In the genomic region with DNA sequence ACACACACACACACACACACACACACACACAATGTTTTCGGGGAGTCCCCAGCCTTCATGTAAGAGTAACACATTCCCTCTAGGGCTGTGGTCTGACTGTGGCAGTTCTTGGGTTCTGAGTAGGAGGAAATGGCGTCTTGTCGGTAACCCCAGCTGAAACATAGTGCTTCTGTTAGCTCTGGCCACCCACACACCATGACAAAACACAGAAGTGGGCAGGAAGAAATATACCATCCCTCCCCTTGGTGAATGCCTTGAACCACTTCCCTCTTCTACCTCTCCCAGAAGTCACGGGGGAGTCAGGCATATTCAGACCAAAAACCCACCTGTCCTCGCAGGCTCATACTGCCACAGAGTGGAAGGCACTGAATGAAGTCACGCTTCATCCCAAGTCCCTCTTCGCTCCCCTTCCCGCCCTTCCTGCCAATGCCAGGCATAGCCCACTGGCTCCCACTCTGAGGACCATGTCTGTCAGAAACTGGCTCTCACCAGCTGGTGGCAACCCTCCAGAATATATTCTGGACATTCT, we compare ENCODE assay signal across 9 cellular contexts. TPM values are rescaled to one million over a fixed set of nuclear protein-coding genes. Genes with fewer than 3 reads are reported as not detected.
DNase-seq lines count a peak whose midpoint lies in the region; ATAC-seq and TF ChIP-seq lines count a peak whose summit lies in the region.
"Had no signal": no experiment of that assay in that cellular context is flagged by ENCODE, and none has a peak within 500 bp of the region (broad histone marks: within the 10 kb centered on the region; RNA-seq: fewer than 3 reads in every experiment).

No MANE protein-coding gene starts in this region.

- H3K9me3 ChIP-seq in left lung (no peaks in the 10 kb centered on the region), neuronal stem cell (replicated peaks in 1 of 2; ENCODE audit: control insufficient read depth in 2 of 2, insufficient read depth in 1 of 2, low read depth in 1 of 2, low read length in 2 of 2) (no peaks in the 10 kb centered on the region)

- no peak overlapping the region for H2AFZ ChIP-seq in neuronal stem cell (ENCODE audit: low read length)

- no peak overlapping the region for H3K4me2 ChIP-seq in neuronal stem cell (ENCODE audit: insufficient read depth, low read length, poor library complexity, severe bottlenecking)

- no peak overlapping the region for H4K8ac ChIP-seq in neuronal stem cell (ENCODE audit: low read depth, low read length)

- H3K9ac ChIP-seq in neuronal stem cell (ENCODE audit: low read depth, low read length, poor library complexity), result no peak overlapping the region

- no peak overlapping the region for H3K4me3 ChIP-seq in left lung
- no peak overlapping the region for H3K4me3 ChIP-seq in neuronal stem cell (ENCODE audit: low read length in 2 of 2)

- no peak overlapping the region for H2BK5ac ChIP-seq in neuronal stem cell (ENCODE audit: low read length)

- peak; percentile 34 for DNase-seq in activated CD4-positive, alpha-beta T cell treated with anti-CD3 and anti-CD28 coated beads, Interleukin-2, amount 50 U/mL, for 1 hour
- DNase-seq in left lung, result no peak
- peak; percentile 75 for DNase-seq in stimulated activated naive CD4-positive, alpha-beta T cell treated with Interleukin-2 at 50 U/mL for 16 hours (lab: John Stamatoyannopoulos, UW)
- no peak for DNase-seq in neuronal stem cell (ENCODE audit: low spot score)
- no peak for DNase-seq in NCI-H2029 (lab: John Stamatoyannopoulos, UW)
- no peak for DNase-seq in SW480 (ENCODE audit: low spot score)
- DNase-seq: HFFc6 had no signal

- H3K79me1 ChIP-seq in neuronal stem cell (ENCODE audit: low read depth, low read length), result no peaks in the 10 kb centered on the region

- WGBS in neuronal stem cell (ENCODE audit: extremely low coverage in 2 of 2, insufficient read length in 2 of 2, insufficient replicate concordance in 1 of 2), 2 donors, result no CpG with 5 or more reads among the region's 8 CpGs

- H3K36me3 ChIP-seq in left lung, result peaks cover 0 to 18% of the 10 kb centered on the region in 2 donors
- H3K36me3 ChIP-seq in neuronal stem cell (replicated peaks in 1 of 2; ENCODE audit: control insufficient read depth in 2 of 2, insufficient read depth in 2 of 2, low read length in 2 of 2), result peaks cover 8 to 24% of the 10 kb centered on the region in 2 donors

- no peak overlapping the region for H3K23ac ChIP-seq in neuronal stem cell (ENCODE audit: low read depth, low read length, poor library complexity)

- ATAC-seq in HG03045 (IDR thresholded peaks at IDR 0.05; ENCODE audit: unreplicated experiment) (peak; percentile 57), left lung (peak; percentile 49), HG03354 (IDR thresholded peaks at IDR 0.05; ENCODE audit: poor library complexity, severe bottlenecking, unreplicated experiment) (no peak)

- no peak overlapping the region for H2BK15ac ChIP-seq in neuronal stem cell (ENCODE audit: low read length)

- no peak overlapping the region for H3K4ac ChIP-seq in neuronal stem cell (ENCODE audit: low read length)

- H4K91ac ChIP-seq in neuronal stem cell (ENCODE audit: low read depth, low read length, poor library complexity), result no peak overlapping the region

- no peak overlapping the region for H3K14ac ChIP-seq in neuronal stem cell (ENCODE audit: low read length)

- H3K27me3 ChIP-seq in left lung, result no peaks in the 10 kb centered on the region
- H3K27me3 ChIP-seq in neuronal stem cell (ENCODE audit: control insufficient read depth in 3 of 3, insufficient read depth in 3 of 3, low read depth in 1 of 3, low read length in 3 of 3), result no peaks in the 10 kb centered on the region

- H2AK5ac ChIP-seq in neuronal stem cell (ENCODE audit: low read depth, low read length), result no peak overlapping the region

- no peak overlapping the region for H3K27ac ChIP-seq in left lung
- H3K27ac ChIP-seq in neuronal stem cell (replicated peaks; ENCODE audit: low read length), result no peak overlapping the region

- no peak overlapping the region for H3K18ac ChIP-seq in neuronal stem cell (ENCODE audit: low read length)

- no peak for TF ChIP-seq CTCF in left lung (IDR thresholded peaks at IDR 0.05)

- H2BK120ac ChIP-seq in neuronal stem cell (ENCODE audit: low read depth, low read length), result no peak overlapping the region

- H2BK12ac ChIP-seq in neuronal stem cell (ENCODE audit: low read length), result no peak overlapping the region

- H3K4me1 ChIP-seq in left lung (peaks cover 4% of the 10 kb centered on the region in 2 donors), neuronal stem cell (ENCODE audit: control insufficient read depth in 2 of 2, insufficient read depth in 1 of 2, low read depth in 1 of 2, low read length in 2 of 2) (peaks cover 0 to 2% of the 10 kb centered on the region in 2 donors)

- intact Hi-C loops in left lung (cut with DNase I), result loop anchor here in 1 of 2 donors (10.0 kb wide), 1 partner anchor 121 kb away; a partner anchor contains a TSS

RNA-seq across cellular contexts. Expression of a gene that starts 11.5 kb away (rescaled TPM):
- 10 to 100 TPM; 48.8 to 74.9 TPM for total RNA-seq in left lung
- 40.3 TPM for polyA plus RNA-seq in neuronal stem cell (2013, experiment 1 of 2)
- polyA plus RNA-seq in neuronal stem cell (2013, experiment 2 of 2), result 40.1 TPM

RNA-seq across cellular contexts. Expression of a gene that starts 18.4 kb away (rescaled TPM):
- total RNA-seq in left lung, result 10 to 100 TPM; 79.5 to 89.6 TPM
- 36.3 TPM for polyA plus RNA-seq in neuronal stem cell (2013, experiment 1 of 2)
- polyA plus RNA-seq in neuronal stem cell (2013, experiment 2 of 2), result 37.9 TPM

Comparison
In these comparisons a context has a peak if more than half of its experiments do, and no peak if none do; other contexts are left out.
1. DNase-seq: peak in activated CD4-positive, alpha-beta T cell treated with anti-CD3 and anti-CD28 coated beads, Interleukin-2, amount 50 U/mL, for 1 hour (single experiment) and stimulated activated naive CD4-positive, alpha-beta T cell treated with Interleukin-2 at 50 U/mL for 16 hours (single experiment); none in left lung (0 of 2), neuronal stem cell (single experiment), NCI-H2029 (single experiment) and SW480 (single experiment).